1 cellular context compared by ENCODE assay signal in genomic region chr20:62872184-62872862, GRCh38.
TF ChIP-seq lines count a peak whose summit lies in the region.

No MANE protein-coding gene starts in this region.

TF ChIP-seq in HepG2, 621 proteins besides CTCF, POLR2A, EP300 and RAD21 (continued from another document and continues in another):
- TF ChIP-seq FOXP4 (CRISPR knock-in tag; IDR thresholded peaks at IDR 0.05), result peak; percentile 65
- no peak for TF ChIP-seq ZNF382 (CRISPR knock-in tag; IDR thresholded peaks at IDR 0.05; ENCODE audit: borderline replicate concordance)
- TF ChIP-seq ZNF597 (CRISPR knock-in tag; IDR thresholded peaks at IDR 0.05), result no peak
- TF ChIP-seq ZNF12 (CRISPR knock-in tag; IDR thresholded peaks at IDR 0.05), result 0 out of 2 replicates have a peak, but pooled peaks have one; percentile 43
- TF ChIP-seq ZNF556 (CRISPR knock-in tag; IDR thresholded peaks at IDR 0.05; ENCODE audit: borderline replicate concordance), result 0 out of 2 replicates have a peak, but pooled peaks have one; percentile 22
- peak; percentile 71 for TF ChIP-seq CEBPG (CRISPR knock-in tag; IDR thresholded peaks at IDR 0.05)
- TF ChIP-seq RAD51 (IDR thresholded peaks at IDR 0.05; ENCODE audit: borderline replicate concordance), result no peak
- TF ChIP-seq NFATC3 (CRISPR knock-in tag; IDR thresholded peaks at IDR 0.05), result no peak
- no peak for TF ChIP-seq NR3C1 (CRISPR knock-in tag; IDR thresholded peaks at IDR 0.05)
- TF ChIP-seq JUN (CRISPR knock-in tag; IDR thresholded peaks at IDR 0.05), result 0 out of 2 replicates have a peak, but pooled peaks have one; percentile 21
- peak; percentile 93; the same call in 1 of the 2 replicates for TF ChIP-seq HINFP (CRISPR knock-in tag; IDR thresholded peaks at IDR 0.05; ENCODE audit: low read depth)
- TF ChIP-seq ASH2L (IDR thresholded peaks at IDR 0.05; ENCODE audit: insufficient read length, low read depth, low read length), result peak; percentile 23
- TF ChIP-seq ZHX2 (IDR thresholded peaks at IDR 0.05; ENCODE audit: low read depth), result no peak
- TF ChIP-seq ZHX2 (CRISPR knock-in tag; IDR thresholded peaks at IDR 0.05; ENCODE audit: borderline replicate concordance), result no peak
- TF ChIP-seq PAXIP1 (CRISPR knock-in tag; conservative IDR thresholded peaks at IDR 0.05), result peak; percentile 53
- TF ChIP-seq REST (IDR thresholded peaks at IDR 0.05; ENCODE audit: borderline replicate concordance in 1 of 2, low read depth in 1 of 2, low read length in 2 of 2), result no peak
- peak; percentile 61; the same call in 1 of the 2 replicates for TF ChIP-seq ARID4A (CRISPR knock-in tag; IDR thresholded peaks at IDR 0.05; ENCODE audit: borderline replicate concordance)
- peak; percentile 48 for TF ChIP-seq ZGPAT (CRISPR knock-in tag; IDR thresholded peaks at IDR 0.05)
- TF ChIP-seq HIVEP1 (CRISPR knock-in tag; IDR thresholded peaks at IDR 0.05), result 0 out of 2 replicates have a peak, but pooled peaks have one; percentile 31
- no peak for TF ChIP-seq ETS1 (CRISPR knock-in tag; IDR thresholded peaks at IDR 0.05)
- TF ChIP-seq ZNF230 (CRISPR knock-in tag; IDR thresholded peaks at IDR 0.05), result 0 out of 2 replicates have a peak, but pooled peaks have one; percentile 36
- TF ChIP-seq MED1 (CRISPR knock-in tag; IDR thresholded peaks at IDR 0.05), result 0 out of 2 replicates have a peak, but pooled peaks have one; percentile 45
